1 cellular context compared by ENCODE assay signal in the genomic region with DNA sequence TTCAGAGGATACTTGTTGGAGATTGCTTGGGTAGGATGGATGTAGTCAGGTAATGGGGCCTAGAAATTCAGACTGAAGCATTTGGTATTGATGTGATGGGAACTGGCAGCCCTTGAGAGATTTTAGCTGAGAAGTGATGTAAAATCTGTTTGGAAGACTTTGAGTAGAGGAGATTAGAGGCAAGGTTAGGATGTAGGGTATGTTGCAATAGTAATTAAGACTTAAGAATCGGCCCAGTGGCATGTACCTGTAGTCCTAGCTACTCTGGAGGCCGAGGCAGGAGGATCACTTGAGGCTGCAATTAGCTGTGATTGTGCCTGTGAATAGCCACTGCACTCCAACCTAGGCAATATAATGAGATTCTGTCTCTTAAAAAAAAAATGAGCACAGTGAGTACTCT.
TF ChIP-seq lines count a peak whose summit lies in the region.

No MANE protein-coding gene starts in this region.

TF ChIP-seq in WTC11, 78 proteins besides CTCF, POLR2A, EP300 and RAD21 (continued from another document):
- TF ChIP-seq, protein P1, sequence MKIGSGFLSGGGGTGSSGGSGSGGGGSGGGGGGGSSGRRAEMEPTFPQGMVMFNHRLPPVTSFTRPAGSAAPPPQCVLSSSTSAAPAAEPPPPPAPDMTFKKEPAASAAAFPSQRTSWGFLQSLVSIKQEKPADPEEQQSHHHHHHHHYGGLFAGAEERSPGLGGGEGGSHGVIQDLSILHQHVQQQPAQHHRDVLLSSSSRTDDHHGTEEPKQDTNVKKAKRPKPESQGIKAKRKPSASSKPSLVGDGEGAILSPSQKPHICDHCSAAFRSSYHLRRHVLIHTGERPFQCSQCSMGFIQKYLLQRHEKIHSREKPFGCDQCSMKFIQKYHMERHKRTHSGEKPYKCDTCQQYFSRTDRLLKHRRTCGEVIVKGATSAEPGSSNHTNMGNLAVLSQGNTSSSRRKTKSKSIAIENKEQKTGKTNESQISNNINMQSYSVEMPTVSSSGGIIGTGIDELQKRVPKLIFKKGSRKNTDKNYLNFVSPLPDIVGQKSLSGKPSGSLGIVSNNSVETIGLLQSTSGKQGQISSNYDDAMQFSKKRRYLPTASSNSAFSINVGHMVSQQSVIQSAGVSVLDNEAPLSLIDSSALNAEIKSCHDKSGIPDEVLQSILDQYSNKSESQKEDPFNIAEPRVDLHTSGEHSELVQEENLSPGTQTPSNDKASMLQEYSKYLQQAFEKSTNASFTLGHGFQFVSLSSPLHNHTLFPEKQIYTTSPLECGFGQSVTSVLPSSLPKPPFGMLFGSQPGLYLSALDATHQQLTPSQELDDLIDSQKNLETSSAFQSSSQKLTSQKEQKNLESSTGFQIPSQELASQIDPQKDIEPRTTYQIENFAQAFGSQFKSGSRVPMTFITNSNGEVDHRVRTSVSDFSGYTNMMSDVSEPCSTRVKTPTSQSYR (CRISPR knock-in tag; IDR thresholded peaks at IDR 0.05): no peak
- TF ChIP-seq ELF4 (CRISPR knock-in tag; IDR thresholded peaks at IDR 0.05; ENCODE audit: low read depth) (no peak), IRF2 (CRISPR knock-in tag; IDR thresholded peaks at IDR 0.05; ENCODE audit: borderline replicate concordance, low read depth) (no peak), ZNF232 (CRISPR knock-in tag; IDR thresholded peaks at IDR 0.05) (no peak), ESRRA (CRISPR knock-in tag; IDR thresholded peaks at IDR 0.05; ENCODE audit: borderline replicate concordance) (no peak)
- TF ChIP-seq, protein P2, sequence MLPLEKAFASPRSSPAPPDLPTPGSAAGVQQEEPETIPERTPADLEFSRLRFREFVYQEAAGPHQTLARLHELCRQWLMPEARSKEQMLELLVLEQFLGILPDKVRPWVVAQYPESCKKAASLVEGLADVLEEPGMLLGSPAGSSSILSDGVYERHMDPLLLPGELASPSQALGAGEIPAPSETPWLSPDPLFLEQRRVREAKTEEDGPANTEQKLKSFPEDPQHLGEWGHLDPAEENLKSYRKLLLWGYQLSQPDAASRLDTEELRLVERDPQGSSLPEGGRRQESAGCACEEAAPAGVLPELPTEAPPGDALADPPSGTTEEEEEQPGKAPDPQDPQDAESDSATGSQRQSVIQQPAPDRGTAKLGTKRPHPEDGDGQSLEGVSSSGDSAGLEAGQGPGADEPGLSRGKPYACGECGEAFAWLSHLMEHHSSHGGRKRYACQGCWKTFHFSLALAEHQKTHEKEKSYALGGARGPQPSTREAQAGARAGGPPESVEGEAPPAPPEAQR (CRISPR knock-in tag; IDR thresholded peaks at IDR 0.05): no peak
- TF ChIP-seq, protein P3, sequence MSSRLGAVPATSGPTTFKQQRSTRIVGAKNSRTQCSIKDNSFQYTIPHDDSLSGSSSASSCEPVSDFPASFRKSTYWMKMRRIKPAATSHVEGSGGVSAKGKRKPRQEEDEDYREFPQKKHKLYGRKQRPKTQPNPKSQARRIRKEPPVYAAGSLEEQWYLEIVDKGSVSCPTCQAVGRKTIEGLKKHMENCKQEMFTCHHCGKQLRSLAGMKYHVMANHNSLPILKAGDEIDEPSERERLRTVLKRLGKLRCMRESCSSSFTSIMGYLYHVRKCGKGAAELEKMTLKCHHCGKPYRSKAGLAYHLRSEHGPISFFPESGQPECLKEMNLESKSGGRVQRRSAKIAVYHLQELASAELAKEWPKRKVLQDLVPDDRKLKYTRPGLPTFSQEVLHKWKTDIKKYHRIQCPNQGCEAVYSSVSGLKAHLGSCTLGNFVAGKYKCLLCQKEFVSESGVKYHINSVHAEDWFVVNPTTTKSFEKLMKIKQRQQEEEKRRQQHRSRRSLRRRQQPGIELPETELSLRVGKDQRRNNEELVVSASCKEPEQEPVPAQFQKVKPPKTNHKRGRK (CRISPR knock-in tag; IDR thresholded peaks at IDR 0.05; ENCODE audit: borderline replicate concordance): no peak
- TF ChIP-seq, protein P4, sequence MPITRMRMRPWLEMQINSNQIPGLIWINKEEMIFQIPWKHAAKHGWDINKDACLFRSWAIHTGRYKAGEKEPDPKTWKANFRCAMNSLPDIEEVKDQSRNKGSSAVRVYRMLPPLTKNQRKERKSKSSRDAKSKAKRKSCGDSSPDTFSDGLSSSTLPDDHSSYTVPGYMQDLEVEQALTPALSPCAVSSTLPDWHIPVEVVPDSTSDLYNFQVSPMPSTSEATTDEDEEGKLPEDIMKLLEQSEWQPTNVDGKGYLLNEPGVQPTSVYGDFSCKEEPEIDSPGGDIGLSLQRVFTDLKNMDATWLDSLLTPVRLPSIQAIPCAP (CRISPR knock-in tag; IDR thresholded peaks at IDR 0.05): no peak
- TF ChIP-seq, protein P5, sequence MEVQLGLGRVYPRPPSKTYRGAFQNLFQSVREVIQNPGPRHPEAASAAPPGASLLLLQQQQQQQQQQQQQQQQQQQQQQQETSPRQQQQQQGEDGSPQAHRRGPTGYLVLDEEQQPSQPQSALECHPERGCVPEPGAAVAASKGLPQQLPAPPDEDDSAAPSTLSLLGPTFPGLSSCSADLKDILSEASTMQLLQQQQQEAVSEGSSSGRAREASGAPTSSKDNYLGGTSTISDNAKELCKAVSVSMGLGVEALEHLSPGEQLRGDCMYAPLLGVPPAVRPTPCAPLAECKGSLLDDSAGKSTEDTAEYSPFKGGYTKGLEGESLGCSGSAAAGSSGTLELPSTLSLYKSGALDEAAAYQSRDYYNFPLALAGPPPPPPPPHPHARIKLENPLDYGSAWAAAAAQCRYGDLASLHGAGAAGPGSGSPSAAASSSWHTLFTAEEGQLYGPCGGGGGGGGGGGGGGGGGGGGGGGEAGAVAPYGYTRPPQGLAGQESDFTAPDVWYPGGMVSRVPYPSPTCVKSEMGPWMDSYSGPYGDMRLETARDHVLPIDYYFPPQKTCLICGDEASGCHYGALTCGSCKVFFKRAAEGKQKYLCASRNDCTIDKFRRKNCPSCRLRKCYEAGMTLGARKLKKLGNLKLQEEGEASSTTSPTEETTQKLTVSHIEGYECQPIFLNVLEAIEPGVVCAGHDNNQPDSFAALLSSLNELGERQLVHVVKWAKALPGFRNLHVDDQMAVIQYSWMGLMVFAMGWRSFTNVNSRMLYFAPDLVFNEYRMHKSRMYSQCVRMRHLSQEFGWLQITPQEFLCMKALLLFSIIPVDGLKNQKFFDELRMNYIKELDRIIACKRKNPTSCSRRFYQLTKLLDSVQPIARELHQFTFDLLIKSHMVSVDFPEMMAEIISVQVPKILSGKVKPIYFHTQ (CRISPR knock-in tag; IDR thresholded peaks at IDR 0.05): no peak
- TF ChIP-seq, protein P6, sequence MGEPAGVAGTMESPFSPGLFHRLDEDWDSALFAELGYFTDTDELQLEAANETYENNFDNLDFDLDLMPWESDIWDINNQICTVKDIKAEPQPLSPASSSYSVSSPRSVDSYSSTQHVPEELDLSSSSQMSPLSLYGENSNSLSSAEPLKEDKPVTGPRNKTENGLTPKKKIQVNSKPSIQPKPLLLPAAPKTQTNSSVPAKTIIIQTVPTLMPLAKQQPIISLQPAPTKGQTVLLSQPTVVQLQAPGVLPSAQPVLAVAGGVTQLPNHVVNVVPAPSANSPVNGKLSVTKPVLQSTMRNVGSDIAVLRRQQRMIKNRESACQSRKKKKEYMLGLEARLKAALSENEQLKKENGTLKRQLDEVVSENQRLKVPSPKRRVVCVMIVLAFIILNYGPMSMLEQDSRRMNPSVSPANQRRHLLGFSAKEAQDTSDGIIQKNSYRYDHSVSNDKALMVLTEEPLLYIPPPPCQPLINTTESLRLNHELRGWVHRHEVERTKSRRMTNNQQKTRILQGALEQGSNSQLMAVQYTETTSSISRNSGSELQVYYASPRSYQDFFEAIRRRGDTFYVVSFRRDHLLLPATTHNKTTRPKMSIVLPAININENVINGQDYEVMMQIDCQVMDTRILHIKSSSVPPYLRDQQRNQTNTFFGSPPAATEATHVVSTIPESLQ (CRISPR knock-in tag; IDR thresholded peaks at IDR 0.05): no peak
